In the genomic region with DNA sequence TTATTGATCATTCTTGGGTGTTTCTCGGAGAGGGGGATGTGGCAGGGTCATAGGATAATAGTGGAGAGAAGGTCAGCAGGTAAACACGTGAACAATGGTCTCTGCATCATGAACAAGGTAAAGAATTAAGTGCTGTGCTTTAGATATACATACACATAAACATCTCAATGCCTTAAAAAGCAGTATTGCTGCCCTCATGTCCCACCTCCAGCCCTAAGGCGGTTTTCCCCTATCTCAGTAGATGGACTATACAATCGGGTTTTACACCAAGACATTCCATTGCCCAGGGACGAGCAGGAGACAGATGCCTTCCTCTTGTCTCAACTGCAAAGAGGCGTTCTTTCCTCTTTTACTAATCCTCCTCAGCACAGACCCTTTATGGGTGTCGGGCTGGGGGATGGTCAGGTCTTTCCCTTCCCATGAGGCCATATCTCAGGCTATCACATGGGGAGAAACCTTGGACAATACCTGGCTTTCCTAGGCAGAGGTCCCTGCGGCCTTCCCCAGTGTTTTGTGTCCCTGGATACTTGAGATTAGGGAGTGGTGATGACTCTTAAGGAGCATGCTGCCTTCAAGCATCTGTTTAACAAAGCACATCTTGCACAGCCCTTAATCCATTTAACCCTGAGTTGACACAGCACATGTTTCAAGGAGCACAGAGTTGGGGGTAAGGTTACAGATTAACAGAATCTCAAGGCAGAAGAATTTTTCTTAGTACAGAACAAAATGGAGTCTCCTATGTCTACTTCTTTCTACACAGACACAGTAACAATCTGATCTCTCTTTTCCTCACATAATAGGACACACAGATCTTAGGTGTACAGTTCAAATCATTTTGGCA, we compare ENCODE assay signal across 8 cellular contexts. TPM values are rescaled to one million over a fixed set of nuclear protein-coding genes. Genes with fewer than 3 reads are reported as not detected.
DNase-seq lines count a peak whose midpoint lies in the region; ATAC-seq, FAIRE-seq and TF ChIP-seq lines count a peak whose summit lies in the region.
"Not testable (repeated sequence)": the region's sequence is repeated elsewhere in the genome, so short reads cannot be mapped to it uniquely, and the experiment has no call there.

No MANE protein-coding gene starts in this region.

- not testable (repeated sequence) for H3K23ac ChIP-seq in IMR-90 (ENCODE audit: low read depth, low read length); trophoblast cell (ENCODE audit: low read length)

- peak overlapping the region; percentile 89 for H4K91ac ChIP-seq in IMR-90 (ENCODE audit: insufficient read depth, low read depth, low read length)
- not testable (repeated sequence) for H4K91ac ChIP-seq in trophoblast cell (ENCODE audit: low read depth, low read length)

- not testable (repeated sequence) for TF ChIP-seq EP300 in K562 (IDR thresholded peaks at IDR 0.05; ENCODE audit: low read length)

- WGBS in IMR-90 (ENCODE audit: extremely low coverage in 2 of 2, insufficient read length in 1 of 2), 2 experiments: 100% methylated on average over 1 of the region's 8 CpGs; no CpG with 5 or more reads in 1 of the 2 experiments
- WGBS in K562 (ENCODE audit: insufficient coverage, low coverage, missing lambda C conversion rate): 24% methylated on average over 5 of the region's 8 CpGs
- no CpG with 5 or more reads among the region's 8 CpGs for WGBS in trophoblast cell (ENCODE audit: extremely low coverage, insufficient coverage, insufficient read length)

- H2AFZ ChIP-seq in IMR-90 (replicated peaks; ENCODE audit: low read length, poor library complexity); K562 (ENCODE audit: low read depth, low read length); trophoblast cell (ENCODE audit: insufficient read depth, low read length, poor library complexity): not testable (repeated sequence)

- not testable (repeated sequence) for H4K20me1 ChIP-seq in IMR-90 (ENCODE audit: insufficient read depth, low read length); K562 (replicated peaks; ENCODE audit: control insufficient read depth, insufficient read depth, low read length)

- POLR2A ChIA-PET in IMR-90 (lab: Charles Lee; ENCODE audit: unreplicated experiment): interaction anchor here (0.6 kb wide), 1 partner anchor 156 kb away, joined by 3 read pairs; a partner anchor contains a TSS
- POLR2A ChIA-PET in Panc1 (lab: Charles Lee): not testable (repeated sequence)
- POLR2A ChIA-PET in K562 (lab: Yijun Ruan, JAX): interaction anchor here (0.5 to 1.5 kb wide), 2 partner anchors 11 to 885 kb away, joined by 3 to 6 read pairs; no protein-coding TSS in a partner anchor

- peaks cover 0 to 10% of the 10 kb centered on the region in 2 experiments; a peak in 2 of 4 replicates for H3K79me1 ChIP-seq in IMR-90 (ENCODE audit: low read depth in 1 of 2, low read length in 2 of 2)
- not testable (repeated sequence) for H3K79me1 ChIP-seq in trophoblast cell (ENCODE audit: low read length)

- not testable (repeated sequence) for H3K4me3 ChIP-seq in IMR-90 (ENCODE audit: insufficient read depth, low read depth, low read length); Panc1 (ENCODE audit: low read depth in 2 of 2, low read length in 2 of 2); K562; trophoblast cell (ENCODE audit: low read depth, low read length); tibial artery

- peak overlapping the region; percentile 85 for H2BK120ac ChIP-seq in IMR-90 (ENCODE audit: low read depth, low read length)
- H2BK120ac ChIP-seq in trophoblast cell (ENCODE audit: insufficient read depth, low read length, poor library complexity): not testable (repeated sequence)

- peak overlapping the region; percentile 45 for H3K14ac ChIP-seq in IMR-90 (replicated peaks; ENCODE audit: low read depth, low read length)
- not testable (repeated sequence) for H3K14ac ChIP-seq in trophoblast cell (ENCODE audit: low read length)

- H2BK12ac ChIP-seq in trophoblast cell (ENCODE audit: low read length): not testable (repeated sequence)

- H3K9me3 ChIP-seq in IMR-90 (ENCODE audit: control insufficient read depth, insufficient read depth, low read length); Panc1 (ENCODE audit: control insufficient read depth, insufficient read depth, low read depth, low read length); K562 (replicated peaks; ENCODE audit: control insufficient read depth, insufficient read depth, low read depth, low read length); trophoblast cell (ENCODE audit: insufficient read depth, low read depth, low read length); tibial artery: not testable (repeated sequence)

- not testable (repeated sequence) for H4K5ac ChIP-seq in IMR-90 (ENCODE audit: low read depth, low read length)

- BruUV-seq in IMR-90 (replicated peaks; lab: Mats Ljungman, UMichigan); Panc1 (replicated peaks; lab: Mats Ljungman, UMichigan); K562 (replicated peaks; lab: Mats Ljungman, UMichigan): not testable (repeated sequence)

- H2AK5ac ChIP-seq in IMR-90 (ENCODE audit: low read depth, low read length): peak overlapping the region; percentile 84; the same call in 1 of the 2 replicates
- H2AK5ac ChIP-seq in trophoblast cell (ENCODE audit: low read length): not testable (repeated sequence)

- H2BK20ac ChIP-seq in IMR-90 (ENCODE audit: low read depth, low read length): peak overlapping the region; percentile 83

- H2AK9ac ChIP-seq in IMR-90 (replicated peaks; ENCODE audit: low read depth, low read length, poor library complexity): not testable (repeated sequence)

- H4K12ac ChIP-seq in trophoblast cell (ENCODE audit: low read depth, low read length): not testable (repeated sequence)

- not testable (repeated sequence) for DNase-seq in IMR-90; Panc1 (ENCODE audit: low read depth, low spot score); K562 (ENCODE audit: extremely low read depth in 1 of 4, low spot score in 3 of 4); epithelial cell of prostate (ENCODE audit: low read depth, low spot score)
- DNase-seq in kidney tubule cell (ENCODE audit: low spot score): peak; percentile 39
- DNase-seq in trophoblast cell: peak; percentile 60 to 69
- peak in 1 of 2 donors; percentile 38 for DNase-seq in tibial artery

- not testable (repeated sequence) for TF ChIP-seq POLR2A in IMR-90 (IDR thresholded peaks at IDR 0.05; ENCODE audit: low read depth, low read length); K562 (conservative IDR thresholded peaks at IDR 0.05)

- peak overlapping the region; percentile 91 for H3K27ac ChIP-seq in 22Rv1
- not testable (repeated sequence) for H3K27ac ChIP-seq in IMR-90 (ENCODE audit: insufficient read depth, low read length); K562 (ENCODE audit: extremely low read depth, low read depth, low read length); trophoblast cell (ENCODE audit: low read depth, low read length)
- peak overlapping the region; percentile 100 for H3K27ac ChIP-seq in Panc1 (ENCODE audit: low read length)
- H3K27ac ChIP-seq in epithelial cell of prostate: peak overlapping the region; percentile 100
- H3K27ac ChIP-seq in tibial artery: peak overlapping the region; percentile 72 to 80

- CTCF ChIA-PET in IMR-90 (lab: Yijun Ruan, JAX); Panc1 (lab: Charles Lee); K562 (lab: Yijun Ruan, JAX; ENCODE audit: low intra/inter-chr PET ratio): not testable (repeated sequence)

- in situ Hi-C loops in IMR-90 (cut with MboI; ENCODE audit: low sequenced_read_pairs): loop anchor here (5.0 kb wide), 1 partner anchor 37 kb away; a partner anchor contains a TSS
- in situ Hi-C loops in Panc1 (cut with HindIII; ENCODE audit: low pct_unique_long_range_greater_than_20kb, low sequenced_read_pairs); K562 (cut with MboI): not testable (repeated sequence)

- intact Hi-C loops in IMR-90 (cut with micrococcal nuclease); Panc1 (cut with micrococcal nuclease; ENCODE audit: unreplicated experiment); K562 (cut with micrococcal nuclease): not testable (repeated sequence)
- intact Hi-C loops in tibial artery (cut with DNase I; ENCODE audit: low total_unique reads): loop anchor here (5.0 to 10.0 kb wide), 2 partner anchors 37 to 179 kb away; a partner anchor contains a TSS

- peak overlapping the region in 1 of 2 experiments; percentile 46; a peak in 1 of 4 replicates for H4K8ac ChIP-seq in IMR-90 (ENCODE audit: low read depth in 2 of 2, low read length in 2 of 2)
- not testable (repeated sequence) for H4K8ac ChIP-seq in trophoblast cell (ENCODE audit: low read depth, low read length)

- H3K4me2 ChIP-seq in IMR-90 (ENCODE audit: low read depth, low read length); K562 (ENCODE audit: insufficient read depth, low read length); trophoblast cell (ENCODE audit: low read length): not testable (repeated sequence)

- TF ChIP-seq RAD21 in IMR-90 (IDR thresholded peaks at IDR 0.05; ENCODE audit: low read length); K562 (CRISPR knock-in tag; conservative IDR thresholded peaks at IDR 0.05 in 1 of 2, IDR thresholded peaks at IDR 0.05 in 1 of 2): not testable (repeated sequence)

- dilution Hi-C loops in IMR-90 (cut with HindIII; ENCODE audit: low sequenced_read_pairs, unreplicated experiment): not testable (repeated sequence)

- peak overlapping the region; percentile 64; the same call in 1 of the 2 replicates for H3K4ac ChIP-seq in IMR-90 (ENCODE audit: low read depth, low read length)
- not testable (repeated sequence) for H3K4ac ChIP-seq in trophoblast cell (ENCODE audit: low read depth, low read length)

- H3K4me1 ChIP-seq in IMR-90 (ENCODE audit: control insufficient read depth, insufficient read depth, low read length) (peaks cover 21% of the 10 kb centered on the region), Panc1 (ENCODE audit: control insufficient read depth, insufficient read depth, low read length) (peaks cover 76% of the 10 kb centered on the region), K562 (replicated peaks in 1 of 2; ENCODE audit: control insufficient read depth in 2 of 2, insufficient read depth in 2 of 2, low read length in 2 of 2) (peaks cover 14 to 28% of the 10 kb centered on the region in 2 experiments), trophoblast cell (ENCODE audit: control insufficient read depth in 1 of 2, insufficient read depth in 2 of 2, low read length in 2 of 2) (peaks cover 11 to 15% of the 10 kb centered on the region in 2 experiments), tibial artery (peaks cover 0 to 78% (median 61%) of the 10 kb centered on the region in 4 donors)

- not testable (repeated sequence) for H3K79me2 ChIP-seq in K562 (ENCODE audit: control insufficient read depth, insufficient read depth, low read length); trophoblast cell (ENCODE audit: control insufficient read depth, insufficient read depth, low read length, poor library complexity)

- peaks cover 28% of the 10 kb centered on the region for H3K9me1 ChIP-seq in IMR-90 (ENCODE audit: insufficient read depth, low read length)
- H3K9me1 ChIP-seq in K562 (ENCODE audit: control insufficient read depth, insufficient read depth, low read length): not testable (repeated sequence)

- not testable (repeated sequence) for FAIRE-seq in K562 (lab: Jason Lieb, UNC)

- H3K56ac ChIP-seq in IMR-90 (ENCODE audit: extremely low read depth, insufficient read depth, low read length): not testable (repeated sequence)

- not testable (repeated sequence) for H3K18ac ChIP-seq in IMR-90 (ENCODE audit: low read depth, low read length); trophoblast cell (ENCODE audit: low read length)

- H2BK15ac ChIP-seq in IMR-90 (ENCODE audit: low read depth, low read length): peak overlapping the region; percentile 95; the same call in 2 of the 3 replicates

- ATAC-seq in IMR-90 (ENCODE audit: low read depth); Panc1; K562: not testable (repeated sequence)

- TF ChIP-seq CTCF in 22Rv1 (IDR thresholded peaks at IDR 0.05); IMR-90 (conservative IDR thresholded peaks at IDR 0.05; ENCODE audit: low read depth, low read length); Panc1 (IDR thresholded peaks at IDR 0.05); K562 (IDR thresholded peaks at IDR 0.05 in 2 of 3, conservative IDR thresholded peaks at IDR 0.05 in 1 of 3; ENCODE audit: insufficient read depth in 2 of 3, low read depth in 1 of 3, low read length in 3 of 3); tibial artery (IDR thresholded peaks at IDR 0.05): not testable (repeated sequence)

- not testable (repeated sequence) for H3K27me3 ChIP-seq in IMR-90 (ENCODE audit: control insufficient read depth, insufficient read depth, low read length); Panc1 (ENCODE audit: control insufficient read depth, insufficient read depth, low read length); K562 (ENCODE audit: control insufficient read depth in 2 of 2, insufficient read depth in 2 of 2, low read length in 2 of 2); trophoblast cell (ENCODE audit: insufficient read depth, low read length); tibial artery

- H3K36me3 ChIP-seq in IMR-90 (ENCODE audit: control insufficient read depth, insufficient read depth, low read length); Panc1 (ENCODE audit: control insufficient read depth, insufficient read depth, low read length); K562 (ENCODE audit: control insufficient read depth, insufficient read depth, low read length); trophoblast cell (ENCODE audit: control insufficient read depth in 1 of 2, insufficient read depth in 2 of 2, low read length in 2 of 2); tibial artery: not testable (repeated sequence)

- H2BK5ac ChIP-seq in IMR-90 (ENCODE audit: low read depth, low read length, poor library complexity, severe bottlenecking); trophoblast cell (ENCODE audit: low read depth, low read length, poor library complexity): not testable (repeated sequence)

- H3K9ac ChIP-seq in IMR-90 (ENCODE audit: low read depth, low read length); K562 (ENCODE audit: insufficient read depth in 1 of 2, low read depth in 2 of 2, low read length in 2 of 2); trophoblast cell (ENCODE audit: low read length): not testable (repeated sequence)

RNA-seq across cellular contexts. Expression of a gene that starts 13.7 kb away (rescaled TPM):
- total RNA-seq in IMR-90 (2012; rRNA removed): 72.4 and 81.4 TPM in 2 replicates
- 83.1 TPM in 2 replicates for polyA plus RNA-seq in IMR-90 (2012; rRNA removed)
- polyA plus RNA-seq in IMR-90 (2012; cell fraction: cytosol; rRNA removed): 62.2 and 67.4 TPM in 2 replicates
- 106 and 206 TPM in 2 replicates for polyA plus RNA-seq in IMR-90 (2012; cell fraction: nucleus; rRNA removed; ENCODE audit: low replicate concordance)
- 220 TPM for total RNA-seq in Panc1 (2021; ENCODE audit: unreplicated experiment)
- 308 TPM for polyA plus RNA-seq in Panc1 (2012; ENCODE audit: insufficient read length)
- 15.0 and 42.9 TPM in 2 replicates for total RNA-seq in K562 (2011; cell fraction: chromatin; rRNA removed; ENCODE audit: low replicate concordance)
- 22.9 and 27.7 TPM in 2 replicates for total RNA-seq in K562 (2011; cell fraction: nucleolus; rRNA removed)
- total RNA-seq in K562 (2011; cell fraction: nucleoplasm; rRNA removed): 11.8 and 15.2 TPM in 2 replicates
- 12.4 and 13.0 TPM in 2 replicates for total RNA-seq in K562 (2014; rRNA removed)
- total RNA-seq in K562 (2014; rRNA removed; fragmentation: Illumina TruSeq; extraction: Trizol): 4.1 and 4.7 TPM in 2 replicates
- 9.8 and 10.8 TPM in 2 replicates for total RNA-seq in K562 (2015; rRNA removed; fragmentation: Illumina TruSeq; extraction: Trizol)
- total RNA-seq in K562 (2021): 16.1 and 18.0 TPM in 2 replicates
- polyA plus RNA-seq in K562 (2011; rRNA removed): 7.3 and 8.2 TPM in 2 replicates
- polyA plus RNA-seq in K562 (2011; cell fraction: cytosol; rRNA removed): 8.5 and 12.3 TPM in 2 replicates
- polyA plus RNA-seq in K562 (2011; cell fraction: nucleus; rRNA removed): 42.5 and 55.1 TPM in 2 replicates
- polyA plus RNA-seq in K562 (2012): 12.7 and 36.7 TPM in 2 replicates
- polyA plus RNA-seq in K562 (2014; fragmentation: Illumina TruSeq; extraction: Trizol): 10.2 and 11.3 TPM in 2 replicates
- under 1 TPM; 0.34 to 0.46 TPM for polyA plus RNA-seq in K562 (2014; fragmentation: Nextera tagmentation; extraction: Ambion mirVana)
- 12.3 and 16.0 TPM in 2 replicates for polyA plus RNA-seq in K562 (2014; rRNA removed)
- polyA minus RNA-seq in K562 (2011; rRNA and poly(A)+ RNA removed): 5.7 and 8.6 TPM in 2 replicates
- 8.7 and 9.1 TPM in 2 replicates for polyA minus RNA-seq in K562 (2011; cell fraction: cytosol; rRNA and poly(A)+ RNA removed)
- polyA minus RNA-seq in K562 (2011; cell fraction: nucleus; rRNA and poly(A)+ RNA removed): 11.4 and 14.6 TPM in 2 replicates
- 21.3 and 22.0 TPM in 2 replicates for polyA plus RNA-seq in trophoblast cell (2013)

RNA-seq across cellular contexts. Expression of a gene that starts 38.7 kb away (rescaled TPM):
- total RNA-seq in IMR-90 (2012; rRNA removed) (53.6 and 61.1 TPM in 2 replicates), Panc1 (2021; ENCODE audit: unreplicated experiment) (108 TPM), K562 (2014; rRNA removed) (26.6 and 32.9 TPM in 2 replicates), K562 (2014; rRNA removed; fragmentation: Illumina TruSeq; extraction: Trizol) (12.7 and 13.8 TPM in 2 replicates), K562 (2015; rRNA removed; fragmentation: Illumina TruSeq; extraction: Trizol) (20.8 and 22.4 TPM in 2 replicates), K562 (2021) (33.0 and 35.9 TPM in 2 replicates)
- polyA plus RNA-seq in IMR-90 (2012; rRNA removed) (98.4 and 98.6 TPM in 2 replicates), K562 (2011; rRNA removed) (34.2 and 43.3 TPM in 2 replicates), K562 (2014; fragmentation: Illumina TruSeq; extraction: Trizol) (22.1 and 29.6 TPM in 2 replicates), K562 (2014; fragmentation: Nextera tagmentation; extraction: Ambion mirVana) (1 to 10 TPM in 1 of 2 experiments, under 1 TPM in 1; 0.82 to 1.5 TPM), K562 (2014; rRNA removed) (36.8 and 39.9 TPM in 2 replicates)
- polyA plus RNA-seq in IMR-90 (2012; cell fraction: cytosol; rRNA removed): 79.7 and 106 TPM in 2 replicates
- 204 and 302 TPM in 2 replicates for polyA plus RNA-seq in IMR-90 (2012; cell fraction: nucleus; rRNA removed; ENCODE audit: low replicate concordance)
- polyA plus RNA-seq in Panc1 (2012; ENCODE audit: insufficient read length): 99.8 TPM
- total RNA-seq in K562 (2011; cell fraction: chromatin; rRNA removed; ENCODE audit: low replicate concordance): 56.6 and 135 TPM in 2 replicates
- 102 and 113 TPM in 2 replicates for total RNA-seq in K562 (2011; cell fraction: nucleolus; rRNA removed)
- 81.2 and 97.1 TPM in 2 replicates for total RNA-seq in K562 (2011; cell fraction: nucleoplasm; rRNA removed)
- polyA plus RNA-seq in K562 (2011; cell fraction: cytosol; rRNA removed): 45.3 and 53.6 TPM in 2 replicates
- polyA plus RNA-seq in K562 (2011; cell fraction: nucleus; rRNA removed): 192 and 227 TPM in 2 replicates
- polyA plus RNA-seq in K562 (2012): 30.6 and 41.1 TPM in 2 replicates
- 20.7 and 22.9 TPM in 2 replicates for polyA minus RNA-seq in K562 (2011; rRNA and poly(A)+ RNA removed)
- 15.2 and 17.5 TPM in 2 replicates for polyA minus RNA-seq in K562 (2011; cell fraction: cytosol; rRNA and poly(A)+ RNA removed)
- 27.6 and 47.0 TPM in 2 replicates for polyA minus RNA-seq in K562 (2011; cell fraction: nucleus; rRNA and poly(A)+ RNA removed)
- polyA plus RNA-seq in trophoblast cell (2013): 20.3 and 20.9 TPM in 2 replicates
